ENCODE assay signal across 8 cellular contexts in the genomic region with DNA sequence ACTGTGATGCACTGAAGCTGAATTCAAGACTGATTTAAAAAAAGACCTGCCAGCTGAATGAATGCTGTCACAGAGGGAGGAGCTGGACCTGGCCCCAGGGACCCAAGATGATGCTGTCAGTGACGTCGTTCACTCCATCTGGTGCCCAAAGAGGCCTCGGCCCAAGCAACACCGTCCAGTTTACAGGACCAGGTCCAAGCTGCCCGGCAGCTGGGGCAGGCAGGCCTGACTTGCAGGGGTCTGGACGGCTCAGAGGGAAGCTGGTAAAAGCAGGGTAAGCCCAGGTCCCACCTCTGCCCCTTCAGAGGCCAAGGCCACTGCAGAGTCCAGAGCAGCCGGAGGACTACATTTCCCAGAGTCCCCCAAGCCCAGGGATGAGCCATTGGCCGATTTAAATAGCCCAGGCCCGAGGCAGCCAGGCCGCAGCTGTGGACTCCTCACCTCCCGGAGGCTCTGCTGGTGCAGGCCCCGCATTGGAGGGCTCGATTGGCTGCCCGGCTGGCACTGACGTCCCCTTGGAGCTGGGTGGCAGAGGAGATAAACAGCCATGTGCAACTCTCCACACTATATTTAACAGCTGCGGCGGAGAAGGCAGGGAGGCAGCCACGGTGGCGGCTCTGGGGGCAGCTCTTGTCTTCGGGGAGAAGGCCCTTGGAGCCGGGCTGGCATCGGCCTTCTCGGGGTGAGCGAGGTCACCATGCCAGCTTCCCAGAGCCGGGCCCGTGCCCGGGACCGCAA. TPM values are rescaled to one million over a fixed set of nuclear protein-coding genes. Genes with fewer than 3 reads are reported as not detected.
DNase-seq lines count a peak whose midpoint lies in the region; ATAC-seq and TF ChIP-seq lines count a peak whose summit lies in the region.

A gene (plus strand): TSS at position 423 of the 738 bp plus-strand sequence. CDS start 275 bp downstream, at position 698.

- no peak within 1 kb of the TSS for H2BK5ac ChIP-seq in mesenchymal stem cell (ENCODE audit: low read depth, low read length, poor library complexity, severe bottlenecking)

- H4K20me1 ChIP-seq in DOHH2 (ENCODE audit: control insufficient read depth, insufficient read depth, low read depth, low read length), result no peaks in the 10 kb centered on the region

- TF ChIP-seq CTCF in DOHH2 (IDR thresholded peaks at IDR 0.05; ENCODE audit: low read depth, low read length, poor library complexity, severe bottlenecking) (no peak), upper lobe of left lung (IDR thresholded peaks at IDR 0.05) (no peak)

- 70% methylated on average over 28 of the region's 28 CpGs for WGBS in mesenchymal stem cell
- WGBS in upper lobe of left lung, 2 donors, result 79% methylated on average over 20 of the region's 28 CpGs; no CpG with 5 or more reads in 1 of the 2 donors

- no peak within 1 kb of the TSS for H3K18ac ChIP-seq in mesenchymal stem cell (ENCODE audit: low read depth in 1 of 2, low read length in 2 of 2)

- no peaks in the 10 kb centered on the region for H3K79me1 ChIP-seq in mesenchymal stem cell (replicated peaks; ENCODE audit: low read length, poor library complexity, severe bottlenecking)

- H3K14ac ChIP-seq in mesenchymal stem cell (ENCODE audit: low read length in 2 of 2), result no peak within 1 kb of the TSS

- H3K23ac ChIP-seq in mesenchymal stem cell (ENCODE audit: low read length in 2 of 2), result no peak within 1 kb of the TSS

- H3K4ac ChIP-seq in mesenchymal stem cell (ENCODE audit: low read depth in 1 of 2, low read length in 2 of 2), result no peak within 1 kb of the TSS

- H2BK12ac ChIP-seq in mesenchymal stem cell (ENCODE audit: low read length in 2 of 2), result no peak within 1 kb of the TSS

- DNase-seq in NCI-H2171 treated with DMSO at 0.1 percent for 48 hours (lab: John Stamatoyannopoulos, UW), result peak; percentile 76
- peak; percentile 21 for DNase-seq in mesenchymal stem cell
- DNase-seq in upper lobe of left lung, result peak in 1 of 2 donors; percentile 85
- DNase-seq in NCI-H345 (lab: John Stamatoyannopoulos, UW), result no peak

- no peak for TF ChIP-seq EP300 in upper lobe of left lung (IDR thresholded peaks at IDR 0.05)

- H3K27me3 ChIP-seq in DOHH2 (ENCODE audit: control insufficient read depth, low read length) (no peaks in the 10 kb centered on the region), duodenal mucosa (ENCODE audit: control insufficient read depth in 1 of 2, insufficient read depth in 2 of 2, low read length in 2 of 2) (no peaks in the 10 kb centered on the region), mesenchymal stem cell (ENCODE audit: control insufficient read depth in 1 of 2, insufficient read depth in 1 of 2, low read length in 2 of 2) (peaks cover 0 to 8% of the 10 kb centered on the region in 2 experiments), upper lobe of left lung (no peaks in the 10 kb centered on the region)

- H3K9me2 ChIP-seq in DOHH2 (replicated peaks; ENCODE audit: control insufficient read depth, low read length), result no peaks in the 10 kb centered on the region

- H3K9me3 ChIP-seq in DOHH2 (ENCODE audit: control insufficient read depth, insufficient read depth, low read length) (no peaks in the 10 kb centered on the region), duodenal mucosa (ENCODE audit: control insufficient read depth in 1 of 2, low read length in 2 of 2) (no peaks in the 10 kb centered on the region), mesenchymal stem cell (ENCODE audit: control insufficient read depth, low read length) (no peaks in the 10 kb centered on the region), upper lobe of left lung (no peaks in the 10 kb centered on the region)

- H3K9ac ChIP-seq in duodenal mucosa (ENCODE audit: low read depth in 1 of 2, low read length in 2 of 2) (no peak within 1 kb of the TSS), mesenchymal stem cell (ENCODE audit: low read length) (peak within 1 kb of the TSS; percentile 92)

- H3K4me1 ChIP-seq in DOHH2 (ENCODE audit: control insufficient read depth, low read length) (peaks cover 5% of the 10 kb centered on the region; the same call in 1 of the 2 replicates), duodenal mucosa (ENCODE audit: control insufficient read depth in 1 of 2, insufficient read depth in 2 of 2, low read length in 2 of 2) (no peaks in the 10 kb centered on the region), mesenchymal stem cell (ENCODE audit: control insufficient read depth, insufficient read depth, low read depth, low read length) (peaks cover 5% of the 10 kb centered on the region), upper lobe of left lung (no peaks in the 10 kb centered on the region)

- no peak within 1 kb of the TSS for H2AK5ac ChIP-seq in mesenchymal stem cell (ENCODE audit: low read length, severe bottlenecking)

- H3K79me2 ChIP-seq in DOHH2 (ENCODE audit: control insufficient read depth, low read length), result no peaks in the 10 kb centered on the region

- peak within 1 kb of the TSS; percentile 62 for H2AFZ ChIP-seq in mesenchymal stem cell (ENCODE audit: low read depth, low read length)

- peak within 1 kb of the TSS; percentile 45 for H4K8ac ChIP-seq in mesenchymal stem cell (ENCODE audit: low read length)

- no peaks in the 10 kb centered on the region for H3F3A ChIP-seq in DOHH2 (ENCODE audit: control insufficient read depth, insufficient read depth)

- no peak within 1 kb of the TSS for H2BK120ac ChIP-seq in mesenchymal stem cell (ENCODE audit: low read depth, low read length)

- peak; percentile 58 to 94 for ATAC-seq in upper lobe of left lung (ENCODE audit: low FRiP score in 2 of 2)
- ATAC-seq in HG02759 (IDR thresholded peaks at IDR 0.05; ENCODE audit: unreplicated experiment), result no peak
- ATAC-seq in GM19455 (IDR thresholded peaks at IDR 0.05; ENCODE audit: unreplicated experiment), result no peak

- no peaks in the 10 kb centered on the region for H3K36me3 ChIP-seq in DOHH2 (ENCODE audit: control insufficient read depth, low read length)
- H3K36me3 ChIP-seq in duodenal mucosa (ENCODE audit: control insufficient read depth in 1 of 2, insufficient read depth in 2 of 2, low read length in 2 of 2), result no peaks in the 10 kb centered on the region
- H3K36me3 ChIP-seq in mesenchymal stem cell (ENCODE audit: control insufficient read depth in 1 of 2, insufficient read depth in 2 of 2, low read depth in 1 of 2, low read length in 2 of 2), result peaks cover 0 to 27% of the 10 kb centered on the region in 2 experiments
- H3K36me3 ChIP-seq in upper lobe of left lung, result no peaks in the 10 kb centered on the region

- TF ChIP-seq POLR2A in upper lobe of left lung (IDR thresholded peaks at IDR 0.05), result no peak

- peak within 1 kb of the TSS; percentile 65 for H2BK15ac ChIP-seq in mesenchymal stem cell (ENCODE audit: low read depth, poor library complexity, severe bottlenecking)

- H4K91ac ChIP-seq in mesenchymal stem cell (ENCODE audit: low read length), result peak within 1 kb of the TSS; percentile 29

- H3K27ac ChIP-seq in DOHH2 (ENCODE audit: low read depth, low read length) (no peak within 1 kb of the TSS), duodenal mucosa (ENCODE audit: low read depth, low read length) (no peak within 1 kb of the TSS), mesenchymal stem cell (ENCODE audit: low read length, poor library complexity, severe bottlenecking) (no peak within 1 kb of the TSS), upper lobe of left lung (peak within 1 kb of the TSS in 3 of 4 donors; percentile 33 to 64 (median 48))

- H3K4me3 ChIP-seq in DOHH2 (ENCODE audit: low read length), result 0 out of 2 replicates have a peak within 1 kb of the TSS, but pooled peaks have one; percentile 17
- peak within 1 kb of the TSS; percentile 40 to 49 for H3K4me3 ChIP-seq in duodenal mucosa (ENCODE audit: low read depth in 1 of 2, low read length in 2 of 2)
- H3K4me3 ChIP-seq in mesenchymal stem cell (ENCODE audit: insufficient read depth in 1 of 2, low read depth in 1 of 2, low read length in 2 of 2), result peak within 1 kb of the TSS in 1 of 2 experiments; percentile 81
- peak within 1 kb of the TSS in 3 of 4 donors; percentile 27 to 43 (median 35) for H3K4me3 ChIP-seq in upper lobe of left lung

- peak within 1 kb of the TSS; percentile 30 for H3K4me2 ChIP-seq in DOHH2 (ENCODE audit: low read length)
- H3K4me2 ChIP-seq in mesenchymal stem cell (ENCODE audit: low read length, poor library complexity, severe bottlenecking), result no peak within 1 kb of the TSS

RNA-seq across cellular contexts. Expression of the gene that starts here (rescaled TPM):
- polyA plus RNA-seq in mesenchymal stem cell (2013, experiment 1 of 2), result 0.17 TPM
- 0.14 TPM for polyA plus RNA-seq in mesenchymal stem cell (2013, experiment 2 of 2)
- 1 to 10 TPM in 4 of 6 donors, under 1 TPM in 2; 0.76 to 3.2 (median 1.6) TPM for total RNA-seq in upper lobe of left lung

Comparison
In these comparisons a context has a peak if more than half of its experiments do, and no peak if none do; other contexts are left out.
1. H3K27ac ChIP-seq: peak in upper lobe of left lung (3 of 4); none in DOHH2 (single experiment), duodenal mucosa (single experiment) and mesenchymal stem cell (single experiment).
2. ATAC-seq: peak in upper lobe of left lung (2 of 2); none in HG02759 (single experiment) and GM19455 (single experiment).